In the genomic region with DNA sequence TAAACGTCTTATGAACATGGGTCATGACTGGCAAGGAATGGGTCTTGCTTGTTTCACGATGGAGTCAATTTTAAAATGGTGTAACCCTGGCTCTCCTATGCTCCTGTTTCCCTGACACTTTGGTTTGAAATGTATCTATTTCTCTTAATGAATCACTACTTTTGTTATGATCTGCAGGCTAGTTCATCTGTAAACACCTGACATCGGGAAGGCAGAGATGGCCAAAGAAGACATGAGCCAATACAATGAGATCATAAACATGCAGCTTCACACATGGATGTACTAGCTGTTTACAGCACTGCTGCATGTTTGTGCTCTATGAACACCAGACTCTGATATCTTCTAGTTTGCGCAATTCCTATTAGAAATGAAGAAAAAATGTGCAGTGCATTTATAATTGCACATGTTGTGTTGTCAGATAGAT, we compare ENCODE assay signal across 19 cellular contexts. TPM values are rescaled to one million over a fixed set of nuclear protein-coding genes. Genes with fewer than 3 reads are reported as not detected.
DNase-seq lines count a peak whose midpoint lies in the region; ATAC-seq and TF ChIP-seq lines count a peak whose summit lies in the region.
"Had no signal": no experiment of that assay in that cellular context is flagged by ENCODE, and none has a peak within 500 bp of the region (broad histone marks: within the 10 kb centered on the region; RNA-seq: fewer than 3 reads in every experiment).

No MANE protein-coding gene starts in this region.

- H3K27me3 Mint-ChIP-seq in activated CD4-positive, alpha-beta T cell treated with anti-CD3 and anti-CD28 coated beads for 36 hours: peaks cover 3% of the 10 kb centered on the region
- H3K27me3 Mint-ChIP-seq in activated naive CD8-positive, alpha-beta T cell treated with anti-CD3 and anti-CD28 coated beads for 36 hours: no peaks in the 10 kb centered on the region
- peaks cover 3% of the 10 kb centered on the region for H3K27me3 Mint-ChIP-seq in activated naive CD8-positive, alpha-beta T cell treated with anti-CD3 and anti-CD28 coated beads, Interleukin-2, amount 50 U/mL, for 24 hours

- 54 to 66% methylated on average over 4 of the region's 4 CpGs for WGBS in GM23248 (ENCODE audit: low coverage in 1 of 2, low lambda C conversion rate in 2 of 2, missing lambda C conversion rate in 2 of 2), 2 experiments

- peaks cover 38% of the 10 kb centered on the region for H3K4me1 Mint-ChIP-seq in activated CD4-positive, alpha-beta T cell treated with anti-CD3 and anti-CD28 coated beads for 36 hours
- peaks cover 27% of the 10 kb centered on the region for H3K4me1 Mint-ChIP-seq in activated naive CD8-positive, alpha-beta T cell treated with anti-CD3 and anti-CD28 coated beads for 36 hours
- H3K4me1 Mint-ChIP-seq in activated naive CD8-positive, alpha-beta T cell treated with anti-CD3 and anti-CD28 coated beads, Interleukin-2, amount 50 U/mL, for 24 hours: peaks cover 38% of the 10 kb centered on the region

- no peak overlapping the region for H3K4me3 Mint-ChIP-seq in activated CD4-positive, alpha-beta T cell treated with anti-CD3 and anti-CD28 coated beads for 36 hours
- H3K4me3 Mint-ChIP-seq in activated naive CD8-positive, alpha-beta T cell treated with anti-CD3 and anti-CD28 coated beads for 36 hours: no peak overlapping the region
- no peak overlapping the region for H3K4me3 Mint-ChIP-seq in activated naive CD8-positive, alpha-beta T cell treated with anti-CD3 and anti-CD28 coated beads, Interleukin-2, amount 50 U/mL, for 24 hours

- H3K4me3 ChIP-seq in fibroblast of mammary gland (ENCODE audit: control insufficient read depth, low read depth, low read length) (no peak overlapping the region), GM23248 (no peak overlapping the region)

- no peak overlapping the region for H3K4me2 ChIP-seq in GM23248 (ENCODE audit: unreplicated experiment)

- no peaks in the 10 kb centered on the region for H3K36me3 Mint-ChIP-seq in activated CD4-positive, alpha-beta T cell treated with anti-CD3 and anti-CD28 coated beads for 36 hours (ENCODE audit: low read depth)
- H3K36me3 Mint-ChIP-seq in activated naive CD8-positive, alpha-beta T cell treated with anti-CD3 and anti-CD28 coated beads for 36 hours: no peaks in the 10 kb centered on the region
- no peaks in the 10 kb centered on the region for H3K36me3 Mint-ChIP-seq in activated naive CD8-positive, alpha-beta T cell treated with anti-CD3 and anti-CD28 coated beads, Interleukin-2, amount 50 U/mL, for 24 hours (ENCODE audit: low read depth)
- H3K36me3 Mint-ChIP-seq: CD8-positive, alpha-beta memory T cell had no signal

- no peak overlapping the region for H3K27ac ChIP-seq in GM23248
- H3K27ac ChIP-seq: RWPE1 had no signal

- no peaks in the 10 kb centered on the region for H3K4me1 ChIP-seq in GM23248 (ENCODE audit: insufficient read depth)

- H2AFZ ChIP-seq in GM23248: no peak overlapping the region

- H3K79me2 ChIP-seq in GM23248 (ENCODE audit: insufficient read depth): no peaks in the 10 kb centered on the region

- H3K27me3 ChIP-seq in GM23248 (replicated peaks; ENCODE audit: insufficient read depth): peaks cover 2% of the 10 kb centered on the region; the same call in 1 of the 2 replicates

- CTCF ChIA-PET in activated CD4-positive, alpha-beta T cell treated with anti-CD3 and anti-CD28 coated beads for 36 hours (lab: Charles Lee): interaction anchor here (0.6 to 2.6 kb wide), 5 partner anchors 10 to 609 kb away, joined by 3 to 11 read pairs (median 5); no protein-coding TSS in a partner anchor

- TF ChIP-seq CTCF in fibroblast of mammary gland (conservative IDR thresholded peaks at IDR 0.05; ENCODE audit: control insufficient read depth, insufficient read depth, low read depth, low read length): no peak

- no peak overlapping the region for H3K9ac ChIP-seq in GM23248

- DNase-seq in activated CD4-positive, alpha-beta T cell treated with anti-CD3 and anti-CD28 coated beads for 36 hours: no peak
- no peak for DNase-seq in activated CD4-positive, alpha-beta T cell treated with anti-CD3 and anti-CD28 coated beads, Interleukin-2, amount 50 U/mL, for 1 hour
- DNase-seq in activated naive CD8-positive, alpha-beta T cell treated with anti-CD3 and anti-CD28 coated beads for 36 hours: no peak
- no peak for DNase-seq in activated naive CD8-positive, alpha-beta T cell treated with anti-CD3 and anti-CD28 coated beads, Interleukin-2, amount 50 U/mL, for 24 hours
- DNase-seq in fibroblast of mammary gland (ENCODE audit: low read depth): peak; percentile 36
- no peak for DNase-seq in GM23248
- no peak for DNase-seq in LoVo (ENCODE audit: low spot score)
- DNase-seq in OCI-M2 (lab: John Stamatoyannopoulos, UW; ENCODE audit: unreplicated experiment): no peak
- DNase-seq: 8988T; CD8-positive, alpha-beta memory T cell; DMS79 treated with DMSO at 0.1 percent for 48 hours; KG1; NCI-H1436; NCI-H2029; NCI-H748 treated with DMSO at 0.1 percent for 48 hours had no signal

- intact Hi-C loops in activated CD4-positive, alpha-beta T cell treated with anti-CD3 and anti-CD28 coated beads for 36 hours (cut with DNase I, micrococcal nuclease): loop anchor here (1.0 to 5.0 kb wide), 5 partner anchors 10 to 398 kb away; a partner anchor contains a TSS

- H3K36me3 ChIP-seq in GM23248 (ENCODE audit: low read depth): no peaks in the 10 kb centered on the region

- no peaks in the 10 kb centered on the region for H3K9me3 Mint-ChIP-seq in activated CD4-positive, alpha-beta T cell treated with anti-CD3 and anti-CD28 coated beads for 36 hours (ENCODE audit: low read depth)
- no peaks in the 10 kb centered on the region for H3K9me3 Mint-ChIP-seq in activated naive CD8-positive, alpha-beta T cell treated with anti-CD3 and anti-CD28 coated beads for 36 hours
- no peaks in the 10 kb centered on the region for H3K9me3 Mint-ChIP-seq in activated naive CD8-positive, alpha-beta T cell treated with anti-CD3 and anti-CD28 coated beads, Interleukin-2, amount 50 U/mL, for 24 hours
- H3K9me3 Mint-ChIP-seq: CD8-positive, alpha-beta memory T cell had no signal

- peak overlapping the region; percentile 92 for H3K27ac Mint-ChIP-seq in activated CD4-positive, alpha-beta T cell treated with anti-CD3 and anti-CD28 coated beads for 36 hours
- H3K27ac Mint-ChIP-seq in activated naive CD8-positive, alpha-beta T cell treated with anti-CD3 and anti-CD28 coated beads for 36 hours: peak overlapping the region; percentile 9
- H3K27ac Mint-ChIP-seq in activated naive CD8-positive, alpha-beta T cell treated with anti-CD3 and anti-CD28 coated beads, Interleukin-2, amount 50 U/mL, for 24 hours: no peak overlapping the region

- H4K20me1 ChIP-seq in GM23248 (ENCODE audit: insufficient read depth): no peaks in the 10 kb centered on the region

- H3F3A ChIP-seq in GM23248 (ENCODE audit: insufficient read depth): no peaks in the 10 kb centered on the region

- in situ Hi-C loops in GM23248 (cut with MboI): loop anchor here (25.0 kb wide), 1 partner anchor 403 kb away; no protein-coding TSS in a partner anchor

- H3K9me3 ChIP-seq in GM23248 (ENCODE audit: low read depth): no peaks in the 10 kb centered on the region

- ATAC-seq in activated CD4-positive, alpha-beta T cell treated with anti-CD3 and anti-CD28 coated beads for 36 hours: peak; percentile 44
- no peak for ATAC-seq in activated naive CD8-positive, alpha-beta T cell treated with anti-CD3 and anti-CD28 coated beads, Interleukin-2, amount 50 U/mL, for 24 hours

- H3K9me2 ChIP-seq in GM23248 (ENCODE audit: insufficient read depth): no peaks in the 10 kb centered on the region

- POLR2A ChIA-PET in activated CD4-positive, alpha-beta T cell treated with anti-CD3 and anti-CD28 coated beads for 36 hours (lab: Charles Lee): no interaction called here

RNA-seq across cellular contexts. Expression of a gene that starts 11.0 kb away (rescaled TPM):
- total RNA-seq in activated CD4-positive, alpha-beta T cell treated with anti-CD3 and anti-CD28 coated beads for 36 hours: under 1 TPM in 1 of 2 experiments, not detected in 1; 0.32 TPM
- total RNA-seq in activated naive CD8-positive, alpha-beta T cell treated with anti-CD3 and anti-CD28 coated beads for 36 hours: not detected
- total RNA-seq in GM23248 (2014; rRNA removed; shearing (Covaris generic)): not detected in 2 replicates
- polyA plus RNA-seq in GM23248 (2016; fragmentation: Nextera tagmentation; extraction: Ambion mirVana): 0.16 TPM in 2 replicates
- total RNA-seq: CD8-positive, alpha-beta memory T cell; G401 had no signal
- polyA plus RNA-seq: CD8-positive, alpha-beta memory T cell had no signal

RNA-seq across cellular contexts. Expression of a gene that starts 11.6 kb away (rescaled TPM):
- not detected for total RNA-seq in activated CD4-positive, alpha-beta T cell treated with anti-CD3 and anti-CD28 coated beads for 36 hours
- total RNA-seq in activated naive CD8-positive, alpha-beta T cell treated with anti-CD3 and anti-CD28 coated beads for 36 hours: not detected
- total RNA-seq in GM23248 (2014; rRNA removed; shearing (Covaris generic)): not detected in 2 replicates
- polyA plus RNA-seq in GM23248 (2016; fragmentation: Nextera tagmentation; extraction: Ambion mirVana): not detected in 2 replicates
- total RNA-seq: CD8-positive, alpha-beta memory T cell; G401; M059J had no signal
- polyA plus RNA-seq: BJ; CD8-positive, alpha-beta memory T cell had no signal

RNA-seq across cellular contexts. Expression of a gene that starts 30.1 kb away (rescaled TPM):
- 1 to 10 TPM; 1.5 to 2.0 TPM for total RNA-seq in activated CD4-positive, alpha-beta T cell treated with anti-CD3 and anti-CD28 coated beads for 36 hours
- 1 to 10 TPM; 1.5 to 1.9 TPM for total RNA-seq in activated naive CD8-positive, alpha-beta T cell treated with anti-CD3 and anti-CD28 coated beads for 36 hours
- 0.43 TPM in 1 of 2 replicates, not detected in the other for total RNA-seq in GM23248 (2014; rRNA removed; shearing (Covaris generic))
- polyA plus RNA-seq in GM23248 (2016; fragmentation: Nextera tagmentation; extraction: Ambion mirVana): 0.18 and 0.23 TPM in 2 replicates
- total RNA-seq: G401 had no signal
- polyA plus RNA-seq: CD8-positive, alpha-beta memory T cell had no signal

RNA-seq across cellular contexts. Expression of a gene that starts 51.2 kb away (rescaled TPM):
- total RNA-seq in activated CD4-positive, alpha-beta T cell treated with anti-CD3 and anti-CD28 coated beads for 36 hours: 1 to 10 TPM; 2.5 to 2.9 TPM
- 1 to 10 TPM; 3.2 to 3.6 TPM for total RNA-seq in activated naive CD8-positive, alpha-beta T cell treated with anti-CD3 and anti-CD28 coated beads for 36 hours
- total RNA-seq in GM23248 (2014; rRNA removed; shearing (Covaris generic)): 11.2 and 12.9 TPM in 2 replicates
- 5.7 and 5.9 TPM in 2 replicates for polyA plus RNA-seq in GM23248 (2016; fragmentation: Nextera tagmentation; extraction: Ambion mirVana)
